ENCODE assay signal across 16 cellular contexts in genomic region chr2:98484121-98484557, GRCh38. TPM values are rescaled to one million over a fixed set of nuclear protein-coding genes. Genes with fewer than 3 reads are reported as not detected.
DNase-seq lines count a peak whose midpoint lies in the region; ATAC-seq, FAIRE-seq and TF ChIP-seq lines count a peak whose summit lies in the region.
"Had no signal": no experiment of that assay in that cellular context is flagged by ENCODE, and none has a peak within 500 bp of the region (broad histone marks: within the 10 kb centered on the region; RNA-seq: fewer than 3 reads in every experiment).

No MANE protein-coding gene starts in this region.

- H3K36me3 ChIP-seq in HepG2 (replicated peaks in 1 of 2; ENCODE audit: control insufficient read depth in 1 of 2, insufficient read depth in 2 of 2, low read length in 2 of 2) (no peaks in the 10 kb centered on the region), right lobe of liver (no peaks in the 10 kb centered on the region), Karpas-422 (ENCODE audit: insufficient read depth, low read length) (no peaks in the 10 kb centered on the region)

- CTCF ChIA-PET in HepG2 (lab: Yijun Ruan, JAX; ENCODE audit: low intra/inter-chr PET ratio, low total read pairs): no interaction called here
- CTCF ChIA-PET in activated CD4-positive, alpha-beta memory T cell treated with anti-CD3 and anti-CD28 coated beads for 36 hours (lab: Charles Lee): interaction anchor here (1.0 to 1.4 kb wide), 3 partner anchors 10 to 165 kb away, joined by 3 read pairs; no protein-coding TSS in a partner anchor

- 48% methylated on average over 5 of the region's 5 CpGs for WGBS in HepG2 (ENCODE audit: low lambda C conversion rate)
- 62% methylated on average over 5 of the region's 5 CpGs for WGBS in right lobe of liver (ENCODE audit: insufficient coverage, low coverage, low lambda C conversion rate, missing lambda C conversion rate)

- no peak overlapping the region for H3K9ac ChIP-seq in HepG2 (ENCODE audit: insufficient read depth, low read depth, low read length)
- H3K9ac ChIP-seq in Karpas-422 (ENCODE audit: low read length): no peak overlapping the region

- TF ChIP-seq RAD21 in HepG2 (CRISPR knock-in tag; IDR thresholded peaks at IDR 0.05): no peak

- no peaks in the 10 kb centered on the region for H3K9me3 Mint-ChIP-seq in activated CD4-positive, alpha-beta memory T cell treated with anti-CD3 and anti-CD28 coated beads for 36 hours
- H3K9me3 Mint-ChIP-seq: mesothelial cell of epicardium had no signal

- H3K27me3 ChIP-seq in HepG2 (ENCODE audit: control insufficient read depth in 1 of 2, insufficient read depth in 2 of 2, low read length in 2 of 2) (no peaks in the 10 kb centered on the region), right lobe of liver (no peaks in the 10 kb centered on the region), Karpas-422 (ENCODE audit: low read length) (0 out of 2 replicates have a peak, but pooled peaks cover 3% of the 10 kb centered on the region)
- H3K27me3 ChIP-seq: foreskin keratinocyte had no signal

- peaks cover 95% of the 10 kb centered on the region for H3K4me1 Mint-ChIP-seq in activated CD4-positive, alpha-beta memory T cell treated with anti-CD3 and anti-CD28 coated beads for 36 hours (ENCODE audit: low read depth)

- TF ChIP-seq EP300 in HepG2 (IDR thresholded peaks at IDR 0.05; ENCODE audit: low read depth in 2 of 2, low read length in 2 of 2): no peak
- no peak for TF ChIP-seq EP300 in HepG2 (CRISPR knock-in tag; IDR thresholded peaks at IDR 0.05; ENCODE audit: borderline replicate concordance)

- no peaks in the 10 kb centered on the region for H3K79me2 ChIP-seq in HepG2 (ENCODE audit: insufficient read depth, low read length)
- H3K79me2 ChIP-seq in Karpas-422 (ENCODE audit: low read length): no peaks in the 10 kb centered on the region

- H3K4me1 ChIP-seq in HepG2 (ENCODE audit: insufficient read depth, low read length) (peaks cover 38% of the 10 kb centered on the region), right lobe of liver (peaks cover 0 to 25% (median 6%) of the 10 kb centered on the region in 4 donors), Karpas-422 (ENCODE audit: low read length) (peaks cover 72% of the 10 kb centered on the region)

- H2AFZ ChIP-seq in HepG2 (ENCODE audit: low read length) (no peak overlapping the region), Karpas-422 (ENCODE audit: low read length) (no peak overlapping the region)

- POLR2A ChIA-PET in HepG2 (lab: Yijun Ruan, JAX): interaction anchor here (1.0 kb wide), 1 partner anchor 14 kb away, joined by 4 read pairs; no protein-coding TSS in a partner anchor
- POLR2A ChIA-PET in activated CD4-positive, alpha-beta memory T cell treated with anti-CD3 and anti-CD28 coated beads for 36 hours (lab: Charles Lee): interaction anchor here (0.7 to 1.1 kb wide), 2 partner anchors 13 to 19 kb away, joined by 3 to 4 read pairs; no protein-coding TSS in a partner anchor

- no peaks in the 10 kb centered on the region for H3K27me3 Mint-ChIP-seq in activated CD4-positive, alpha-beta memory T cell treated with anti-CD3 and anti-CD28 coated beads for 36 hours

- in situ Hi-C loops in HepG2 (cut with HindIII; ENCODE audit: extremely low pct_ligation_motif_present, low pct_unique_long_range_greater_than_20kb): no loop called here

- TF ChIP-seq CTCF in HepG2 (CRISPR knock-in tag; IDR thresholded peaks at IDR 0.05) (no peak), right lobe of liver (IDR thresholded peaks at IDR 0.05) (no peak)

- ATAC-seq in HepG2 (peak; percentile 51), right lobe of liver (no peak), left colon (peak; percentile 83), HG03432 (IDR thresholded peaks at IDR 0.05; ENCODE audit: unreplicated experiment) (no peak)
- ATAC-seq: foreskin keratinocyte had no signal

- no peaks in the 10 kb centered on the region for H3K9me3 ChIP-seq in HepG2 (ENCODE audit: low read length)
- H3K9me3 ChIP-seq in right lobe of liver: no peaks in the 10 kb centered on the region
- no peaks in the 10 kb centered on the region for H3K9me3 ChIP-seq in Karpas-422 (ENCODE audit: low read length)

- no peak for TF ChIP-seq POLR2A in HepG2 (IDR thresholded peaks at IDR 0.05; ENCODE audit: insufficient read depth in 1 of 2, low read depth in 2 of 2, low read length in 2 of 2)
- no peak for TF ChIP-seq POLR2A in right lobe of liver (IDR thresholded peaks at IDR 0.05)

- intact Hi-C loops in HepG2 (cut with micrococcal nuclease; ENCODE audit: unreplicated experiment) (no loop called here), right lobe of liver (cut with DNase I) (loop anchor here in 1 of 2 donors (5.0 kb wide), 1 partner anchor 762 kb away; no protein-coding TSS in a partner anchor), left colon (cut with DNase I, micrococcal nuclease) (no loop called here)
- intact Hi-C loops in activated CD4-positive, alpha-beta memory T cell treated with anti-CD3 and anti-CD28 coated beads for 36 hours (cut with micrococcal nuclease): no loop called here

- no peak overlapping the region for H3K27ac ChIP-seq in HepG2 (ENCODE audit: extremely low read length, insufficient read depth, low read length)
- no peak overlapping the region for H3K27ac ChIP-seq in right lobe of liver
- no peak overlapping the region for H3K27ac ChIP-seq in Karpas-422 (ENCODE audit: low read length)
- H3K27ac ChIP-seq: foreskin keratinocyte had no signal

- DNase-seq in HepG2 (ENCODE audit: low spot score) (peak; percentile 80), right lobe of liver (no peak), left colon (peak; percentile 52 to 58), NCI-H2107 treated with DMSO at 0.1 percent for 48 hours (lab: John Stamatoyannopoulos, UW; ENCODE audit: unreplicated experiment) (no peak), Kasumi-1 (lab: John Stamatoyannopoulos, UW) (no peak), Karpas-422 (no peak)
- DNase-seq in activated CD4-positive, alpha-beta memory T cell treated with anti-CD3 and anti-CD28 coated beads for 36 hours: no peak
- DNase-seq: activated CD8-positive, alpha-beta memory T cell treated with anti-CD3 and anti-CD28 coated beads for 24 hours; AML-193; foreskin keratinocyte; IMR-90; NCI-H146; stimulated activated CD4-positive, alpha-beta T cell treated with anti-CD3 and anti-CD28 coated beads, Interleukin-2, amount 100 ng/mL, for 24 hours had no signal

- no TSS peak for BruUV-seq in HepG2 (replicated peaks; lab: Mats Ljungman, UMichigan)

- H3K36me3 Mint-ChIP-seq in activated CD4-positive, alpha-beta memory T cell treated with anti-CD3 and anti-CD28 coated beads for 36 hours: no peaks in the 10 kb centered on the region
- H3K36me3 Mint-ChIP-seq: mesothelial cell of epicardium had no signal

- peak overlapping the region; percentile 10; the same call in 1 of the 2 replicates for H3K4me2 ChIP-seq in HepG2 (ENCODE audit: low read depth, low read length)
- H3K4me2 ChIP-seq in Karpas-422 (ENCODE audit: low read depth, low read length, poor library complexity, severe bottlenecking): no peak overlapping the region

- no peak overlapping the region for H3K4me3 ChIP-seq in HepG2 (replicated peaks in 1 of 3; ENCODE audit: insufficient read depth in 1 of 3, low read depth in 2 of 3, low read length in 3 of 3)
- no peak overlapping the region for H3K4me3 ChIP-seq in right lobe of liver
- no peak overlapping the region for H3K4me3 ChIP-seq in Karpas-422 (ENCODE audit: low read length)

- peak overlapping the region; percentile 55 for H3K27ac Mint-ChIP-seq in activated CD4-positive, alpha-beta memory T cell treated with anti-CD3 and anti-CD28 coated beads for 36 hours
- H3K27ac Mint-ChIP-seq: mesothelial cell of epicardium had no signal

- no peak overlapping the region for H3K4me3 Mint-ChIP-seq in activated CD4-positive, alpha-beta memory T cell treated with anti-CD3 and anti-CD28 coated beads for 36 hours
- H3K4me3 Mint-ChIP-seq: mesothelial cell of epicardium had no signal

- peak; percentile 18 for FAIRE-seq in HepG2 (lab: Jason Lieb, UNC)
- FAIRE-seq: G401.6 had no signal

- no peaks in the 10 kb centered on the region for H4K20me1 ChIP-seq in HepG2 (ENCODE audit: insufficient read depth, low read length)
- peaks cover 80% of the 10 kb centered on the region for H4K20me1 ChIP-seq in Karpas-422 (ENCODE audit: insufficient read depth, low read depth, low read length)

- no peaks in the 10 kb centered on the region for H3K9me2 ChIP-seq in Karpas-422 (replicated peaks; ENCODE audit: insufficient read depth, low read length)

RNA-seq across cellular contexts. Expression of gene INPP4A, which starts 39.5 kb away (rescaled TPM):
- total RNA-seq in HepG2 (2016; rRNA removed; fragmentation: Illumina TruSeq; extraction: Trizol) (7.9 and 10.9 TPM in 2 replicates), right lobe of liver (10 to 100 TPM in 1 of 6 experiments, 1 to 10 TPM in 5; 6.5 to 10.4 (median 8.0) TPM), left colon (10 to 100 TPM; 14.3 to 19.1 TPM)
- total RNA-seq in HepG2 (2016; cell fraction: cytosol; rRNA removed; fragmentation: Illumina TruSeq; extraction: Trizol; ENCODE audit: low read depth): 1.4 and 2.1 TPM in 2 replicates
- 7.9 and 10.3 TPM in 2 replicates for total RNA-seq in HepG2 (2016; cell fraction: insoluble cytoplasmic fraction; rRNA removed; fragmentation: Illumina TruSeq; extraction: Trizol)
- 5.0 and 5.2 TPM in 2 replicates for total RNA-seq in HepG2 (2016; cell fraction: membrane; rRNA removed; fragmentation: Illumina TruSeq; extraction: Trizol)
- 15.4 and 17.5 TPM in 2 replicates for total RNA-seq in HepG2 (2016; cell fraction: nucleus; rRNA removed; fragmentation: Illumina TruSeq; extraction: Trizol)
- 10.1 and 14.2 TPM in 2 replicates for polyA plus RNA-seq in HepG2 (2011; rRNA removed)
- 6.9 and 8.5 TPM in 2 replicates for polyA plus RNA-seq in HepG2 (2011; cell fraction: cytosol; rRNA removed)
- 48.2 and 51.5 TPM in 2 replicates for polyA plus RNA-seq in HepG2 (2011; cell fraction: nucleus; rRNA removed)
- polyA plus RNA-seq in HepG2 (2012): 7.2 and 8.8 TPM in 2 replicates
- 0.58 and 0.63 TPM in 2 replicates for polyA plus RNA-seq in HepG2 (2016; cell fraction: cytosol; fragmentation: Illumina TruSeq; extraction: Trizol; ENCODE audit: low read depth)
- 4.8 and 5.7 TPM in 2 replicates for polyA plus RNA-seq in HepG2 (2016; cell fraction: insoluble cytoplasmic fraction; fragmentation: Illumina TruSeq; extraction: Trizol; ENCODE audit: low read depth)
- 1.7 and 1.9 TPM in 2 replicates for polyA plus RNA-seq in HepG2 (2016; cell fraction: membrane; fragmentation: Illumina TruSeq; extraction: Trizol; ENCODE audit: low read depth)
- polyA plus RNA-seq in HepG2 (2016; cell fraction: nucleus; fragmentation: Illumina TruSeq; extraction: Trizol; ENCODE audit: insufficient read depth, low read depth): 13.1 and 16.7 TPM in 2 replicates
- polyA minus RNA-seq in HepG2 (2011; rRNA and poly(A)+ RNA removed; ENCODE audit: low replicate concordance): 53.3 and 60.1 TPM in 2 replicates
- 8.1 and 11.8 TPM in 2 replicates for polyA minus RNA-seq in HepG2 (2011; cell fraction: cytosol; rRNA and poly(A)+ RNA removed)
- 56.7 and 68.1 TPM in 2 replicates for polyA minus RNA-seq in HepG2 (2011; cell fraction: nucleus; rRNA and poly(A)+ RNA removed)
- 10 to 100 TPM; 40.7 to 42.0 TPM for total RNA-seq in activated CD4-positive, alpha-beta memory T cell treated with anti-CD3 and anti-CD28 coated beads for 36 hours
- total RNA-seq in Karpas-422 (2014; rRNA removed; shearing (Covaris generic); ENCODE audit: low replicate concordance): 5.3 and 7.9 TPM in 2 replicates

Comparison
In these comparisons a context has a peak if more than half of its experiments do, and no peak if none do; other contexts are left out.
1. ATAC-seq: peak in HepG2 (single experiment) and left colon (single experiment); none in right lobe of liver (0 of 4) and HG03432 (single experiment).
2. DNase-seq: peak in HepG2 (single experiment) and left colon (2 of 2); none in right lobe of liver (0 of 3), activated CD4-positive, alpha-beta memory T cell treated with anti-CD3 and anti-CD28 coated beads for 36 hours (single experiment), NCI-H2107 treated with DMSO at 0.1 percent for 48 hours (single experiment), Kasumi-1 (0 of 2) and Karpas-422 (single experiment).